Comparison of ENCODE assay signal across 11 cellular contexts in the genomic region with DNA sequence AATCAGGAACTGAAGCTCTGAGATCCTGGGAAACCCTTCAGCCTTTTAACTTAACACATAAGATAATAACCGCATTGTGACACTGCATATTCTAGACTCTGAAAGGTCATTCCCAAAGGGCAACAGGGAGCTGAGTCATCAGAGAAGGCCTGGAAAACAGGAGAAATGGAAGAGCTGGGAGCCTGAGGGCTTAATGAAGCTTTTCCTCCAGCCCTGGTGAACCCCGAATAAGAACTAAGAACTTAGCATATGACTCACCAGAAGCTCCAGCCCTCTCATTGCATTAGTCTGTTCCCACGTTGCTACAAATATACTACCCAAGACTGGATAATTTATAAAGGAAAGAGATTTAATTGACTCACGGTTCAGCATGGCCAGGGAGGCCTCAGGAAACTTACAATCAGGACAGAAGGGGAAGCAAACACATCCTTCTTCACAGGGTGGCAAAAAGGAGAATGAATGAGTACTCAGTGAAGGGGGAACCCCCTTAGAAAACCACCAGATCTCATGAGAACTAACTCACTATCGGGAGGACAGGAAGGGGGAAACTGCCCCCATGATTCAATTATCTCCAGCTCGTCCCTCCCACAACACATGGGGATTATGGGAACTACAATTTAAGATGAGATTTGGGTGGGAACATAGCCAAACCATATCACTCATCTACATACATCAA.
DNase-seq lines count a peak whose midpoint lies in the region; ATAC-seq, FAIRE-seq and TF ChIP-seq lines count a peak whose summit lies in the region.
"Had no signal": no experiment of that assay in that cellular context is flagged by ENCODE, and none has a peak within 500 bp of the region (broad histone marks: within the 10 kb centered on the region; RNA-seq: fewer than 3 reads in every experiment).

No MANE protein-coding gene starts in this region.

- DNase-seq in AG08396 (ENCODE audit: low spot score): peak; percentile 4
- DNase-seq in NCI-H69 (lab: John Stamatoyannopoulos, UW): peak; percentile 63
- DNase-seq in fibroblast of mammary gland (ENCODE audit: low read depth): peak; percentile 36
- DNase-seq in GM12892 (ENCODE audit: insufficient read length): no peak
- DNase-seq in posterior vena cava (ENCODE audit: low spot score): no peak
- no peak for DNase-seq in activated CD8-positive, alpha-beta memory T cell treated with anti-CD3 and anti-CD28 coated beads, Interleukin-2, amount 50 U/mL, for 4 hours
- DNase-seq in uterus: no peak
- DNase-seq: CD4-positive, CD25-positive, alpha-beta regulatory T cell; endodermal cell; RPMI8226 had no signal

- no peaks in the 10 kb centered on the region for H3K36me3 ChIP-seq in uterus

- H3K27ac ChIP-seq in uterus: no peak overlapping the region

- TF ChIP-seq CTCF in fibroblast of mammary gland (conservative IDR thresholded peaks at IDR 0.05; ENCODE audit: control insufficient read depth, insufficient read depth, low read depth, low read length): no peak
- TF ChIP-seq CTCF in uterus (IDR thresholded peaks at IDR 0.05): no peak

- FAIRE-seq in GM12892 (lab: Jason Lieb, UNC): no peak

- no peak overlapping the region for H3K4me3 ChIP-seq in fibroblast of mammary gland (ENCODE audit: control insufficient read depth, low read depth, low read length)
- H3K4me3 ChIP-seq in uterus: no peak overlapping the region

- peak; percentile 87 for ATAC-seq in GM21360 (IDR thresholded peaks at IDR 0.05; ENCODE audit: unreplicated experiment)

- no peaks in the 10 kb centered on the region for H3K27me3 ChIP-seq in uterus

- intact Hi-C loops in posterior vena cava (cut with DNase I): no loop called here
- intact Hi-C loops in uterus (cut with DNase I; ENCODE audit: low total_unique reads): no loop called here

- TF ChIP-seq POLR2A in GM12892 (IDR thresholded peaks at IDR 0.05; ENCODE audit: low read depth, low read length) (no peak), uterus (IDR thresholded peaks at IDR 0.05) (no peak)

- no peaks in the 10 kb centered on the region for H3K9me3 ChIP-seq in uterus

- no peaks in the 10 kb centered on the region for H3K4me1 ChIP-seq in uterus

Comparison
In these comparisons a context has a peak if more than half of its experiments do, and no peak if none do; other contexts are left out.
1. DNase-seq: peak in AG08396 (single experiment), NCI-H69 (single experiment) and fibroblast of mammary gland (single experiment); none in GM12892 (single experiment), posterior vena cava (single experiment), activated CD8-positive, alpha-beta memory T cell treated with anti-CD3 and anti-CD28 coated beads, Interleukin-2, amount 50 U/mL, for 4 hours (single experiment) and uterus (0 of 2).